In genomic region chr1:23114424-23115079, GRCh38 we compare ENCODE assay signal across 11 cellular contexts. TPM values are rescaled to one million over a fixed set of nuclear protein-coding genes. Genes with fewer than 3 reads are reported as not detected.
A peak's percentile ranks its signal among the peaks of the same experiment; 100 is the strongest.
DNase-seq lines count a peak whose midpoint lies in the region; ATAC-seq and TF ChIP-seq lines count a peak whose summit lies in the region.
"Had no signal": no experiment of that assay in that cellular context is flagged by ENCODE, and none has a peak within 500 bp of the region (broad histone marks: within the 10 kb centered on the region; RNA-seq: fewer than 3 reads in every experiment).

No MANE protein-coding gene starts in this region.

- peaks cover 77% of the 10 kb centered on the region for H3K4me1 Mint-ChIP-seq in activated CD4-positive, alpha-beta memory T cell treated with anti-CD3 and anti-CD28 coated beads for 36 hours (ENCODE audit: low read depth)
- H3K4me1 Mint-ChIP-seq in activated CD4-positive, alpha-beta memory T cell treated with anti-CD3 and anti-CD28 coated beads, Interleukin-2, amount 10 ng/mL, durations not matched to agents 7 days and 5 days: peaks cover 84% of the 10 kb centered on the region

- H3K27me3 ChIP-seq in fibroblast of lung (ENCODE audit: control insufficient read depth, insufficient read depth, low read length): no peaks in the 10 kb centered on the region

- intact Hi-C loops in activated CD4-positive, alpha-beta memory T cell treated with anti-CD3 and anti-CD28 coated beads for 36 hours (cut with micrococcal nuclease): loop anchor here (5.0 kb wide), 1 partner anchor 228 kb away; the partner anchor contains the start of gene HNRNPR

- H3K36me3 ChIP-seq in fibroblast of lung (ENCODE audit: control insufficient read depth, insufficient read depth, low read length): no peaks in the 10 kb centered on the region

- no peak overlapping the region for H2AFZ ChIP-seq in fibroblast of lung (ENCODE audit: low read length)

- H3K79me2 ChIP-seq in fibroblast of lung (ENCODE audit: control insufficient read depth, insufficient read depth, low read length): peaks cover 40% of the 10 kb centered on the region

- peak overlapping the region; percentile 23 for H3K27ac Mint-ChIP-seq in activated CD4-positive, alpha-beta memory T cell treated with anti-CD3 and anti-CD28 coated beads for 36 hours
- no peak overlapping the region for H3K27ac Mint-ChIP-seq in activated CD4-positive, alpha-beta memory T cell treated with anti-CD3 and anti-CD28 coated beads, Interleukin-2, amount 10 ng/mL, durations not matched to agents 7 days and 5 days

- no peak for DNase-seq in activated CD4-positive, alpha-beta memory T cell treated with anti-CD3 and anti-CD28 coated beads for 36 hours
- DNase-seq in activated CD4-positive, alpha-beta memory T cell treated with anti-CD3 and anti-CD28 coated beads, Interleukin-2, amount 10 ng/mL, durations not matched to agents 7 days and 5 days: no peak
- DNase-seq in fibroblast of lung (ENCODE audit: low read depth in 2 of 2): peak in 1 of 2 donors; percentile 55
- DNase-seq in substantia nigra (lab: John Stamatoyannopoulos, UW): no peak
- no peak for DNase-seq in NCI-H510A treated with DMSO at 0.1 percent for 48 hours (lab: John Stamatoyannopoulos, UW)
- DNase-seq in dermis blood vessel endothelial cell: no peak
- no peak for DNase-seq in GM19240 (ENCODE audit: insufficient read length, low spot score)
- DNase-seq: effector CD8-positive, alpha-beta T cell; NCI-H1105 had no signal

- H3K27ac ChIP-seq in fibroblast of lung (ENCODE audit: insufficient read depth, low read length) (peak overlapping the region; percentile 0), substantia nigra (ENCODE audit: low read depth, low read length, poor library complexity, severe bottlenecking) (peak overlapping the region; percentile 31)

- TF ChIP-seq CTCF in fibroblast of lung (conservative IDR thresholded peaks at IDR 0.05 in 1 of 2, IDR thresholded peaks at IDR 0.05 in 1 of 2; ENCODE audit: low read depth in 1 of 2, low read length in 2 of 2): no peak

- no peaks in the 10 kb centered on the region for H3K9me3 ChIP-seq in fibroblast of lung (ENCODE audit: control insufficient read depth, insufficient read depth, low read depth, low read length)

- H3K4me2 ChIP-seq in fibroblast of lung (ENCODE audit: extremely low read depth, insufficient read depth, low read length): no peak overlapping the region

- POLR2A ChIA-PET in activated CD4-positive, alpha-beta memory T cell treated with anti-CD3 and anti-CD28 coated beads for 36 hours (lab: Charles Lee): no interaction called here
- POLR2A ChIA-PET in activated CD4-positive, alpha-beta memory T cell treated with anti-CD3 and anti-CD28 coated beads, Interleukin-2, amount 10 ng/mL, durations not matched to agents 7 days and 5 days (lab: Charles Lee): interaction anchor here (0.9 to 1.5 kb wide), 3 partner anchors 11 to 52 kb away, joined by 3 to 4 read pairs (median 3); no protein-coding TSS in a partner anchor

- ATAC-seq in SK-N-SH treated with all-trans-retinoic acid at 6 μM for 48 hours: peak; percentile 26; the same call in 2 of the 3 replicates
- ATAC-seq: naive thymus-derived CD4-positive, alpha-beta T cell had no signal

- H4K20me1 ChIP-seq in fibroblast of lung (ENCODE audit: control insufficient read depth, extremely low read depth, insufficient read depth, low read length): no peaks in the 10 kb centered on the region

- no peaks in the 10 kb centered on the region for H3K27me3 Mint-ChIP-seq in activated CD4-positive, alpha-beta memory T cell treated with anti-CD3 and anti-CD28 coated beads for 36 hours
- H3K27me3 Mint-ChIP-seq in activated CD4-positive, alpha-beta memory T cell treated with anti-CD3 and anti-CD28 coated beads, Interleukin-2, amount 10 ng/mL, durations not matched to agents 7 days and 5 days: no peaks in the 10 kb centered on the region
- H3K27me3 Mint-ChIP-seq: naive thymus-derived CD4-positive, alpha-beta T cell had no signal

- H3K4me1 ChIP-seq in fibroblast of lung (ENCODE audit: control insufficient read depth, extremely low read depth, insufficient read depth, low read length): peaks cover 9% of the 10 kb centered on the region

- no peak overlapping the region for H3K4me3 Mint-ChIP-seq in activated CD4-positive, alpha-beta memory T cell treated with anti-CD3 and anti-CD28 coated beads for 36 hours
- no peak overlapping the region for H3K4me3 Mint-ChIP-seq in activated CD4-positive, alpha-beta memory T cell treated with anti-CD3 and anti-CD28 coated beads, Interleukin-2, amount 10 ng/mL, durations not matched to agents 7 days and 5 days

- CTCF ChIA-PET in activated CD4-positive, alpha-beta memory T cell treated with anti-CD3 and anti-CD28 coated beads for 36 hours (lab: Charles Lee): interaction anchor here (1.1 to 1.9 kb wide), 2 partner anchors 15 to 70 kb away, joined by 5 to 8 read pairs; no protein-coding TSS in a partner anchor
- CTCF ChIA-PET in activated CD4-positive, alpha-beta memory T cell treated with anti-CD3 and anti-CD28 coated beads, Interleukin-2, amount 10 ng/mL, durations not matched to agents 7 days and 5 days (lab: Charles Lee): interaction anchor here (1.1 to 1.7 kb wide), 2 partner anchors 14 to 68 kb away, joined by 3 read pairs; no protein-coding TSS in a partner anchor

- H3K9me3 Mint-ChIP-seq in activated CD4-positive, alpha-beta memory T cell treated with anti-CD3 and anti-CD28 coated beads for 36 hours: no peaks in the 10 kb centered on the region
- H3K9me3 Mint-ChIP-seq in activated CD4-positive, alpha-beta memory T cell treated with anti-CD3 and anti-CD28 coated beads, Interleukin-2, amount 10 ng/mL, durations not matched to agents 7 days and 5 days: no peaks in the 10 kb centered on the region
- H3K9me3 Mint-ChIP-seq: naive thymus-derived CD4-positive, alpha-beta T cell had no signal

- no peak overlapping the region for H3K4me3 ChIP-seq in fibroblast of lung (replicated peaks in 1 of 4; ENCODE audit: control extremely low read depth in 1 of 4, insufficient read depth in 1 of 4, low read depth in 3 of 4, low read length in 4 of 4)

- H3K9ac ChIP-seq in fibroblast of lung (ENCODE audit: insufficient read depth, low read length): no peak overlapping the region

- no peaks in the 10 kb centered on the region for H3K36me3 Mint-ChIP-seq in activated CD4-positive, alpha-beta memory T cell treated with anti-CD3 and anti-CD28 coated beads for 36 hours
- peaks cover 13% of the 10 kb centered on the region for H3K36me3 Mint-ChIP-seq in activated CD4-positive, alpha-beta memory T cell treated with anti-CD3 and anti-CD28 coated beads, Interleukin-2, amount 10 ng/mL, durations not matched to agents 7 days and 5 days (ENCODE audit: low read depth)

TF ChIP-seq in SK-N-SH treated with all-trans-retinoic acid at 6 μM for 48 hours, 23 proteins besides CTCF, POLR2A, EP300 and RAD21:
- TF ChIP-seq ZNF565 (CRISPR knock-in tag; conservative IDR thresholded peaks at IDR 0.05; ENCODE audit: low read depth) (no peak), ZFP3 (CRISPR knock-in tag; IDR thresholded peaks at IDR 0.05) (no peak), ZC3H10 (CRISPR knock-in tag; IDR thresholded peaks at IDR 0.05) (no peak), CREB5 (CRISPR knock-in tag; IDR thresholded peaks at IDR 0.05; ENCODE audit: low read depth) (no peak), ARNTL (CRISPR knock-in tag; IDR thresholded peaks at IDR 0.05; ENCODE audit: borderline replicate concordance, low read depth) (no peak), ZNF70 (CRISPR knock-in tag; IDR thresholded peaks at IDR 0.05) (no peak), ISL1 (CRISPR knock-in tag; IDR thresholded peaks at IDR 0.05) (no peak)

RNA-seq across cellular contexts. Expression of gene LUZP1, which starts 54.1 kb away (rescaled TPM):
- total RNA-seq in activated CD4-positive, alpha-beta memory T cell treated with anti-CD3 and anti-CD28 coated beads for 36 hours: 10 to 100 TPM; 19.0 to 21.2 TPM
- 10 to 100 TPM; 19.4 to 21.8 TPM for total RNA-seq in activated CD4-positive, alpha-beta memory T cell treated with anti-CD3 and anti-CD28 coated beads, Interleukin-2, amount 10 ng/mL, durations not matched to agents 7 days and 5 days
- total RNA-seq in fibroblast of lung: 15.7 and 18.8 TPM in 2 replicates
- polyA plus RNA-seq in fibroblast of lung: 23.7 and 27.2 TPM in 2 replicates
- 17.7 and 23.6 TPM in 2 replicates for polyA plus RNA-seq in fibroblast of lung (2012)
- 34.6 and 36.6 TPM in 2 replicates for polyA minus RNA-seq in fibroblast of lung (ENCODE audit: low replicate concordance)
- 51.9 and 66.4 TPM in 2 replicates for total RNA-seq in dermis blood vessel endothelial cell
